Comparison of ENCODE assay signal across 23 cellular contexts in genomic region chr3:17320266-17320665, GRCh38.
"Had no signal": no experiment of that assay in that cellular context is flagged by ENCODE, and none has a peak within 500 bp of the region (broad histone marks: within the 10 kb centered on the region; RNA-seq: fewer than 3 reads in every experiment).

No MANE protein-coding gene starts in this region.

- ATAC-seq: activated CD8-positive, alpha-beta T cell treated with anti-CD3 and anti-CD28 coated beads, Interleukin-2, amount 10 ng/mL, durations not matched to agents 7 days and 5 days; esophagus mucosa; foreskin keratinocyte; natural killer cell treated with Interleukin-12 subunit alpha and Interleukin-12 subunit beta and Interleukin-15 and Interleukin-18, amount 100 ng/mL, for 72 hours had no signal

- DNase-seq: activated CD4-positive, alpha-beta T cell treated with anti-CD3 and anti-CD28 coated beads, Interleukin-2, amount 50 U/mL, for 1 hour; activated CD4-positive, CD25-positive, alpha-beta regulatory T cell treated with anti-CD3 and anti-CD28 coated beads, Interleukin-2, amount 50 U/mL, for 72 hours; activated CD8-positive, alpha-beta T cell treated with anti-CD3 and anti-CD28 coated beads, Interleukin-2, amount 10 ng/mL, durations not matched to agents 7 days and 5 days; activated gamma-delta T cell; aorta; caudate nucleus; effector memory CD4-positive, alpha-beta T cell; foreskin keratinocyte; glutamatergic neuron; hippocampal formation; left ventricle myocardium inferior; midbrain; ovary; stimulated activated CD4-positive, alpha-beta T cell treated with anti-CD3 and anti-CD28 coated beads, Interleukin-4, amount 100 ng/mL, for 1 hour; stimulated activated naive CD4-positive, alpha-beta T cell treated with Interleukin-2 at 50 U/mL for 16 hours; WERI-Rb-1 had no signal

- H3K36me3 ChIP-seq: left ventricle myocardium inferior, ovary, prostate gland, thoracic aorta, vagina, WERI-Rb-1 had no signal

- H3K4me3 ChIP-seq: left ventricle myocardium inferior, ovary, prostate gland, thoracic aorta, vagina had no signal

- H3K4me1 ChIP-seq: foreskin keratinocyte, prostate gland, vagina had no signal

- H3K27ac ChIP-seq: foreskin keratinocyte, left ventricle myocardium inferior, ovary, prostate gland, thoracic aorta, vagina, WERI-Rb-1 had no signal

- H3K9me3 ChIP-seq: left ventricle myocardium inferior, ovary, prostate gland, thoracic aorta, vagina had no signal

- H3K27me3 ChIP-seq: foreskin keratinocyte, ovary, vagina had no signal

- FAIRE-seq: endothelial cell of umbilical vein, TTC549 had no signal
